22 cellular contexts compared by ENCODE assay signal in genomic region chr19:54967611-54968010, GRCh38. TPM values are rescaled to one million over a fixed set of nuclear protein-coding genes. Genes with fewer than 3 reads are reported as not detected.
A peak's percentile ranks its signal among the peaks of the same experiment; 100 is the strongest.
DNase-seq lines count a peak whose midpoint lies in the region; ATAC-seq and TF ChIP-seq lines count a peak whose summit lies in the region.
"Had no signal": no experiment of that assay in that cellular context is flagged by ENCODE, and none has a peak within 500 bp of the region (broad histone marks: within the 10 kb centered on the region; RNA-seq: fewer than 3 reads in every experiment).

No MANE protein-coding gene starts in this region.

- POLR2A ChIA-PET in CD8-positive, alpha-beta memory T cell (lab: Charles Lee): no interaction called here
- POLR2A ChIA-PET in PC-3 (lab: Charles Lee; ENCODE audit: unreplicated experiment): no interaction called here
- POLR2A ChIA-PET in HEK293T (lab: Yijun Ruan, JAX): no interaction called here

- H3K27ac ChIP-seq in CD8-positive, alpha-beta memory T cell (ENCODE audit: low read depth, low read length): no peak overlapping the region
- H3K27ac ChIP-seq in PC-3 (ENCODE audit: low read length): no peak overlapping the region
- H3K27ac ChIP-seq: neutrophil, thoracic aorta had no signal

- peaks cover 0 to 11% (median 4%) of the 10 kb centered on the region in 5 donors for H3K9me3 Mint-ChIP-seq in CD8-positive, alpha-beta memory T cell
- H3K9me3 Mint-ChIP-seq in glutamatergic neuron (ENCODE audit: unreplicated experiment): peaks cover 3% of the 10 kb centered on the region
- H3K9me3 Mint-ChIP-seq: activated naive CD4-positive, alpha-beta T cell treated with anti-CD3 and anti-CD28 coated beads, Interleukin-2, amount 50 U/mL, for 24 hours had no signal

- peaks cover 2 to 7% (median 6%) of the 10 kb centered on the region in 3 donors for H3K36me3 Mint-ChIP-seq in CD8-positive, alpha-beta memory T cell
- H3K36me3 Mint-ChIP-seq in glutamatergic neuron (ENCODE audit: unreplicated experiment): no peaks in the 10 kb centered on the region
- H3K36me3 Mint-ChIP-seq: activated naive CD4-positive, alpha-beta T cell treated with anti-CD3 and anti-CD28 coated beads, Interleukin-2, amount 50 U/mL, for 24 hours had no signal

- no peaks in the 10 kb centered on the region for H4K20me1 ChIP-seq in PC-3 (ENCODE audit: low read length)

- H3K9ac ChIP-seq in PC-3 (ENCODE audit: low read length): no peak overlapping the region

- no peaks in the 10 kb centered on the region for H3K27me3 ChIP-seq in CD8-positive, alpha-beta memory T cell (ENCODE audit: insufficient read depth, low read length, poor library complexity, severe bottlenecking)
- H3K27me3 ChIP-seq in PC-3 (ENCODE audit: low read length): 0 out of 2 replicates have a peak, but pooled peaks cover 12% of the 10 kb centered on the region

- ATAC-seq in PC-3 (0 out of 2 replicates have a peak, but pooled peaks have one; percentile 22), left cardiac atrium (no peak)
- no peak for ATAC-seq in activated CD4-positive, CD25-positive, alpha-beta regulatory T cell treated with anti-CD3 and anti-CD28 coated beads, Interleukin-2, amount 50 U/mL, for 24 hours

- BruUV-seq in PC-3 (replicated peaks; lab: Mats Ljungman, UMichigan): no TSS peak

- H2AFZ ChIP-seq in PC-3 (ENCODE audit: low read length): no peak overlapping the region

- H3K4me3 Mint-ChIP-seq in CD8-positive, alpha-beta memory T cell: peak overlapping the region in 4 of 7 donors; percentile 29 to 83 (median 48)
- peak overlapping the region; percentile 38 for H3K4me3 Mint-ChIP-seq in glutamatergic neuron (ENCODE audit: unreplicated experiment)
- H3K4me3 Mint-ChIP-seq: activated naive CD4-positive, alpha-beta T cell treated with anti-CD3 and anti-CD28 coated beads, Interleukin-2, amount 50 U/mL, for 24 hours had no signal

- H3K4me2 ChIP-seq in PC-3 (ENCODE audit: low read length): no peak overlapping the region

- no peaks in the 10 kb centered on the region for H3K79me2 ChIP-seq in PC-3 (ENCODE audit: low read length)

- H3K9me3 ChIP-seq in CD8-positive, alpha-beta memory T cell (ENCODE audit: low read length): no peaks in the 10 kb centered on the region
- H3K9me3 ChIP-seq in PC-3 (ENCODE audit: low read length): no peaks in the 10 kb centered on the region
- H3K9me3 ChIP-seq: neutrophil, thoracic aorta had no signal

- H3K4me1 ChIP-seq in CD8-positive, alpha-beta memory T cell (ENCODE audit: insufficient read depth, low read length): no peaks in the 10 kb centered on the region
- H3K4me1 ChIP-seq in PC-3 (ENCODE audit: insufficient read depth, low read length): no peaks in the 10 kb centered on the region

- DNase-seq in CD8-positive, alpha-beta memory T cell: no peak
- DNase-seq in GM12865 (ENCODE audit: low read depth) (peak; percentile 81), PC-3 (no peak), glutamatergic neuron (no peak), activated gamma-delta T cell treated with Interleukin-2 at 50 U/mL for 16 hours (no peak), HEK293T (ENCODE audit: extremely low spot score) (no peak), left cardiac atrium (no peak)
- DNase-seq: activated CD4-positive, CD25-positive, alpha-beta regulatory T cell treated with anti-CD3 and anti-CD28 coated beads, Interleukin-2, amount 50 U/mL, for 72 hours; cortex of kidney; hypothalamus; kidney glomerular epithelial cell; mesendoderm; NCI-H1930; Right ventricle myocardium superior had no signal

- H3F3A ChIP-seq in PC-3 (ENCODE audit: low read length, unreplicated experiment): no peaks in the 10 kb centered on the region

- no peaks in the 10 kb centered on the region for H3K36me3 ChIP-seq in CD8-positive, alpha-beta memory T cell (ENCODE audit: insufficient read depth, low read length)
- no peaks in the 10 kb centered on the region for H3K36me3 ChIP-seq in PC-3 (ENCODE audit: low read depth, low read length)
- H3K36me3 ChIP-seq: neutrophil, thoracic aorta had no signal

- no peak for TF ChIP-seq CTCF in GM12865 (IDR thresholded peaks at IDR 0.05; ENCODE audit: insufficient read depth, low read depth, low read length, missing control alignments)
- no peak for TF ChIP-seq CTCF in PC-3 (conservative IDR thresholded peaks at IDR 0.05; ENCODE audit: low read depth, low read length)
- TF ChIP-seq CTCF in glutamatergic neuron (IDR thresholded peaks at IDR 0.05; ENCODE audit: partially characterized antibody, unreplicated experiment): no peak

- peaks cover 0 to 3% (median 2%) of the 10 kb centered on the region in 3 donors for H3K4me1 Mint-ChIP-seq in CD8-positive, alpha-beta memory T cell
- no peaks in the 10 kb centered on the region for H3K4me1 Mint-ChIP-seq in glutamatergic neuron (ENCODE audit: low read depth, unreplicated experiment)
- H3K4me1 Mint-ChIP-seq: activated naive CD4-positive, alpha-beta T cell treated with anti-CD3 and anti-CD28 coated beads, Interleukin-2, amount 50 U/mL, for 24 hours had no signal

- intact Hi-C loops in PC-3 (cut with micrococcal nuclease): no loop called here
- intact Hi-C loops in left cardiac atrium (cut with DNase I): no loop called here

- H3K9me2 ChIP-seq in PC-3 (replicated peaks; ENCODE audit: low read length): no peaks in the 10 kb centered on the region

- H3K27ac Mint-ChIP-seq in CD8-positive, alpha-beta memory T cell: peak overlapping the region in 1 of 8 donors; percentile 11
- no peak overlapping the region for H3K27ac Mint-ChIP-seq in glutamatergic neuron (ENCODE audit: unreplicated experiment)
- H3K27ac Mint-ChIP-seq: activated naive CD4-positive, alpha-beta T cell treated with anti-CD3 and anti-CD28 coated beads, Interleukin-2, amount 50 U/mL, for 24 hours had no signal

- H3K4me3 ChIP-seq in CD8-positive, alpha-beta memory T cell (ENCODE audit: low read length): no peak overlapping the region
- H3K4me3 ChIP-seq in GM12865 (ENCODE audit: low read depth, low read length) (peak overlapping the region; percentile 67), PC-3 (ENCODE audit: low read length) (no peak overlapping the region)
- H3K4me3 ChIP-seq: thoracic aorta had no signal

- CTCF ChIA-PET in CD8-positive, alpha-beta memory T cell (lab: Charles Lee): no interaction called here
- CTCF ChIA-PET in PC-3 (lab: Charles Lee) (no interaction called here), HEK293T (lab: Yijun Ruan, JAX) (no interaction called here)

- no peaks in the 10 kb centered on the region for H3K27me3 Mint-ChIP-seq in CD8-positive, alpha-beta memory T cell
- H3K27me3 Mint-ChIP-seq in glutamatergic neuron (ENCODE audit: unreplicated experiment): no peaks in the 10 kb centered on the region

TF ChIP-seq in HEK293T, 16 proteins besides CTCF, POLR2A, EP300 and RAD21:
- TF ChIP-seq HDGF (IDR thresholded peaks at IDR 0.05; ENCODE audit: borderline replicate concordance) (no peak), ZNF384 (IDR thresholded peaks at IDR 0.05) (no peak), FOXK2 (IDR thresholded peaks at IDR 0.05) (no peak), BHLHE40 (IDR thresholded peaks at IDR 0.05; ENCODE audit: borderline replicate concordance) (no peak), NFRKB (IDR thresholded peaks at IDR 0.05) (no peak), FOXA1 (IDR thresholded peaks at IDR 0.05) (no peak), L3MBTL2 (conservative IDR thresholded peaks at IDR 0.05) (no peak), FOXM1 (IDR thresholded peaks at IDR 0.05; ENCODE audit: borderline replicate concordance) (no peak), TARDBP (IDR thresholded peaks at IDR 0.05) (no peak), LEF1 (IDR thresholded peaks at IDR 0.05; ENCODE audit: borderline replicate concordance) (no peak), ELF4 (IDR thresholded peaks at IDR 0.05) (no peak), SP1 (IDR thresholded peaks at IDR 0.05) (no peak), SUZ12 (IDR thresholded peaks at IDR 0.05) (no peak), PKNOX1 (IDR thresholded peaks at IDR 0.05) (no peak), ARNT (IDR thresholded peaks at IDR 0.05) (no peak), CTBP1 (IDR thresholded peaks at IDR 0.05; ENCODE audit: borderline replicate concordance) (no peak)

RNA-seq across cellular contexts. Expression of gene NLRP2, which starts 1.4 kb away (rescaled TPM):
- 10 to 100 TPM; 10.2 to 12.7 TPM for total RNA-seq in CD8-positive, alpha-beta memory T cell
- polyA plus RNA-seq in CD8-positive, alpha-beta memory T cell: 5.6 TPM
- total RNA-seq in PC-3 (2014; rRNA removed) (not detected in 2 replicates), glutamatergic neuron (ENCODE audit: unreplicated experiment) (34.2 TPM), left cardiac atrium (under 1 TPM in 1 of 2 donors, not detected in 1; 0.88 TPM)

RNA-seq across cellular contexts. Expression of gene NLRP7, which starts 20.3 kb away (rescaled TPM):
- total RNA-seq in CD8-positive, alpha-beta memory T cell: not detected
- not detected for polyA plus RNA-seq in CD8-positive, alpha-beta memory T cell
- not detected in 2 replicates for total RNA-seq in PC-3 (2014; rRNA removed)
- not detected for total RNA-seq in glutamatergic neuron (ENCODE audit: unreplicated experiment)
- total RNA-seq in left cardiac atrium: not detected
- total RNA-seq: endothelial cell of umbilical vein; fibroblast of villous mesenchyme; renal cortical epithelial cell; Right ventricle myocardium superior; T-helper 2 cell treated with Interferon-gamma antibody and Interleukin-4, amounts not matched to agents 100 ng/mL and 5 ng/mL, for 36 hours; thoracic aorta had no signal
- polyA plus RNA-seq: endothelial cell of umbilical vein had no signal

Comparison
In these comparisons a context has a peak if more than half of its experiments do, and no peak if none do; other contexts are left out.
1. RNA of gene NLRP2, which starts 1.4 kb away (total RNA-seq): 34.2 TPM in glutamatergic neuron (single experiment) and 10.2 to 12.7 TPM in CD8-positive, alpha-beta memory T cell; 0.88 TPM in left cardiac atrium and not detected in PC-3; every median in the first group is over 4 times any median in the second.